16 cellular contexts compared by ENCODE assay signal in genomic region chr22:40733919-40734318, GRCh38. TPM values are rescaled to one million over a fixed set of nuclear protein-coding genes. Genes with fewer than 3 reads are reported as not detected.
"Had no signal": no experiment of that assay in that cellular context is flagged by ENCODE, and none has a peak within 500 bp of the region (broad histone marks: within the 10 kb centered on the region; RNA-seq: fewer than 3 reads in every experiment).

No MANE protein-coding gene starts in this region.

- H3K27ac Mint-ChIP-seq: activated CD8-positive, alpha-beta T cell treated with anti-CD3 and anti-CD28 coated beads for 36 hours; activated naive CD4-positive, alpha-beta T cell treated with anti-CD3 and anti-CD28 coated beads, Interleukin-2, amount 50 U/mL, for 72 hours; stimulated activated memory B cell treated with anti-CD40 and anti-IgM and Interleukin-4, amounts not matched to agents 10 μg/mL and 1 μg/mL and 100 μg/mL, for 72 hours had no signal

- H3K36me3 Mint-ChIP-seq: stimulated activated memory B cell treated with anti-CD40 and anti-IgM and Interleukin-4, amounts not matched to agents 10 μg/mL and 1 μg/mL and 100 μg/mL, for 72 hours had no signal

- H3K36me3 ChIP-seq: neutrophil, tibial nerve had no signal

- H3K9me3 ChIP-seq: neutrophil, tibial nerve had no signal

- H3K4me3 ChIP-seq: tibial nerve had no signal

- H3K9me3 Mint-ChIP-seq: activated naive CD4-positive, alpha-beta T cell treated with anti-CD3 and anti-CD28 coated beads, Interleukin-2, amount 50 U/mL, for 72 hours; activated T-cell treated with anti-CD3 and anti-CD28 coated beads, Interleukin-2, amount 50 U/mL, for 4 hours; stimulated activated memory B cell treated with anti-CD40 and anti-IgM and Interleukin-4, amounts not matched to agents 10 μg/mL and 1 μg/mL and 100 μg/mL, for 72 hours had no signal

- H3K27me3 Mint-ChIP-seq: activated CD8-positive, alpha-beta T cell treated with anti-CD3 and anti-CD28 coated beads for 36 hours had no signal

- H3K27me3 ChIP-seq: tibial nerve had no signal

- H3K4me3 Mint-ChIP-seq: activated CD8-positive, alpha-beta T cell treated with anti-CD3 and anti-CD28 coated beads for 36 hours; activated T-cell treated with anti-CD3 and anti-CD28 coated beads, Interleukin-2, amount 50 U/mL, for 4 hours; stimulated activated memory B cell treated with anti-CD40 and anti-IgM and Interleukin-4, amounts not matched to agents 10 μg/mL and 1 μg/mL and 100 μg/mL, for 72 hours had no signal

- H3K27ac ChIP-seq: neutrophil, tibial nerve had no signal

- ATAC-seq: activated CD8-positive, alpha-beta T cell treated with anti-CD3 and anti-CD28 coated beads for 36 hours; activated naive CD4-positive, alpha-beta T cell treated with anti-CD3 and anti-CD28 coated beads, Interleukin-2, amount 50 U/mL, for 72 hours; activated T-cell treated with anti-CD3 and anti-CD28 coated beads, Interleukin-2, amount 50 U/mL, for 4 hours; stimulated activated memory B cell treated with anti-CD40 and anti-IgM and Interleukin-4, amounts not matched to agents 10 μg/mL and 1 μg/mL and 100 μg/mL, for 72 hours had no signal

- DNase-seq: activated CD4-positive, alpha-beta T cell treated with anti-CD3 and anti-CD28 coated beads for 4 hours; activated CD8-positive, alpha-beta T cell treated with anti-CD3 and anti-CD28 coated beads for 36 hours; activated effector memory CD4-positive, alpha-beta T cell treated with anti-CD3 and anti-CD28 coated beads, Interleukin-2, amount 50 U/mL, for 16 hours; activated T-cell treated with anti-CD3 and anti-CD28 coated beads, Interleukin-2, amount 50 U/mL, for 4 hours; central memory CD4-positive, alpha-beta T cell; cortex of kidney; effector CD4-positive, alpha-beta T cell; foreskin fibroblast; glutamatergic neuron; retina; T1000 had no signal

RNA-seq across cellular contexts. Expression of gene MCHR1, which starts 54.6 kb away (rescaled TPM):
- total RNA-seq: activated CD8-positive, alpha-beta T cell treated with anti-CD3 and anti-CD28 coated beads for 36 hours; activated naive CD4-positive, alpha-beta T cell treated with anti-CD3 and anti-CD28 coated beads, Interleukin-2, amount 50 U/mL, for 72 hours; activated T-cell treated with anti-CD3 and anti-CD28 coated beads, Interleukin-2, amount 50 U/mL, for 4 hours; endothelial cell of umbilical vein had no signal
- polyA plus RNA-seq: endothelial cell of umbilical vein had no signal
